In the genomic region with DNA sequence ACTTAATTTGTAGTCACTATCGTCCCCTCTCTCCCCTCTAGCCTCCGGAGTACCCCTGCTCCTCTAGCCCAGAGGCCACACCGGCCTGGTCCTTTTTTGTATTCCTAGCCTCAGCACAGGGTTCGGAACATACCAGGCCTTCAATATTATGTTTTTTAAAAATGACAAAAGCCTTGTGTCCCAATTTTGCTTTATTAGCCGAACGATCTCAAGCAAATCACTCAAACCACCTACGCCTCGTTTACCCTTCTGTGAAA, we compare ENCODE assay signal across 8 cellular contexts. TPM values are rescaled to one million over a fixed set of nuclear protein-coding genes. Genes with fewer than 3 reads are reported as not detected.
DNase-seq lines count a peak whose midpoint lies in the region; TF ChIP-seq lines count a peak whose summit lies in the region.

No MANE protein-coding gene starts in this region.

- TF ChIP-seq POLR2A in Peyer's patch (IDR thresholded peaks at IDR 0.05) (no peak), esophagus muscularis mucosa (IDR thresholded peaks at IDR 0.05; ENCODE audit: low read depth) (no peak)

- H3K36me3 ChIP-seq in HAP-1 (replicated peaks) (peaks cover 29% of the 10 kb centered on the region), Peyer's patch (peaks cover 0 to 13% (median 0%) of the 10 kb centered on the region in 3 donors), esophagus muscularis mucosa (peaks cover 11 to 26% (median 13%) of the 10 kb centered on the region in 4 donors), neutrophil (peaks cover 15% of the 10 kb centered on the region)

- no peak for TF ChIP-seq EP300 in esophagus muscularis mucosa (IDR thresholded peaks at IDR 0.05)

- H3K4me3 ChIP-seq in HAP-1 (peak overlapping the region; percentile 95), Peyer's patch (peak overlapping the region; percentile 84 to 92 (median 88)), esophagus muscularis mucosa (peak overlapping the region; percentile 69 to 97 (median 80)), neutrophil (ENCODE audit: low read depth in 1 of 2, low read length in 1 of 2) (peak overlapping the region; percentile 77 to 85)

- H3K4me1 ChIP-seq in HAP-1 (peaks cover 28% of the 10 kb centered on the region), Peyer's patch (peaks cover 0 to 30% (median 4%) of the 10 kb centered on the region in 4 donors), esophagus muscularis mucosa (peaks cover 39 to 61% (median 47%) of the 10 kb centered on the region in 4 donors), neutrophil (ENCODE audit: control insufficient read depth in 1 of 2, insufficient read depth in 1 of 2, low read depth in 1 of 2, low read length in 1 of 2) (peaks cover 24 to 27% of the 10 kb centered on the region in 2 experiments)

- TF ChIP-seq CTCF in Peyer's patch (IDR thresholded peaks at IDR 0.05) = no peak
- TF ChIP-seq CTCF in esophagus muscularis mucosa (IDR thresholded peaks at IDR 0.05) = no peak
- no peak for TF ChIP-seq CTCF in neutrophil (IDR thresholded peaks at IDR 0.05)

- WGBS in esophagus muscularis mucosa = 1% methylated on average over 8 of the region's 8 CpGs

- no peaks in the 10 kb centered on the region for H3K27me3 ChIP-seq in HAP-1 (ENCODE audit: low read depth)
- no peaks in the 10 kb centered on the region for H3K27me3 ChIP-seq in Peyer's patch
- no peaks in the 10 kb centered on the region for H3K27me3 ChIP-seq in esophagus muscularis mucosa
- no peaks in the 10 kb centered on the region for H3K27me3 ChIP-seq in neutrophil

- intact Hi-C loops in esophagus muscularis mucosa (cut with DNase I) = loop anchor here (2.0 kb wide), 1 partner anchor 60 kb away; a partner anchor contains a TSS

- H3K27ac ChIP-seq in Peyer's patch (peak overlapping the region; percentile 88 to 96 (median 93)), esophagus muscularis mucosa (replicated peaks in 1 of 4) (peak overlapping the region; percentile 89 to 94 (median 92)), neutrophil (peak overlapping the region; percentile 93)

- no peaks in the 10 kb centered on the region for H3K9me3 ChIP-seq in HAP-1
- no peaks in the 10 kb centered on the region for H3K9me3 ChIP-seq in Peyer's patch
- H3K9me3 ChIP-seq in esophagus muscularis mucosa = no peaks in the 10 kb centered on the region
- no peaks in the 10 kb centered on the region for H3K9me3 ChIP-seq in neutrophil

- DNase-seq in GM03348 (ENCODE audit: low spot score) (peak; percentile 16), HAP-1 (ENCODE audit: low spot score in 2 of 2) (no peak), Peyer's patch (no peak), esophagus muscularis mucosa (ENCODE audit: extremely low spot score) (no peak), NCI-H1694 (lab: John Stamatoyannopoulos, UW) (no peak), SIG-M5 (lab: John Stamatoyannopoulos, UW) (no peak)
- DNase-seq in stimulated activated CD4-positive, alpha-beta T cell treated with anti-CD3 and anti-CD28 coated beads, Interleukin-2, amount 100 ng/mL, for 24 hours = no peak

- in situ Hi-C loops in HAP-1 (cut with MboI; ENCODE audit: low sequenced_read_pairs) = no loop called here

RNA-seq across cellular contexts. Expression of a gene that starts 0.5 kb away (rescaled TPM):
- total RNA-seq in Peyer's patch (10 to 100 TPM; 24.3 to 68.8 (median 43.2) TPM), esophagus muscularis mucosa (10 to 100 TPM; 42.7 to 83.3 (median 55.4) TPM)
